17 cellular contexts compared by ENCODE assay signal in the genomic region with DNA sequence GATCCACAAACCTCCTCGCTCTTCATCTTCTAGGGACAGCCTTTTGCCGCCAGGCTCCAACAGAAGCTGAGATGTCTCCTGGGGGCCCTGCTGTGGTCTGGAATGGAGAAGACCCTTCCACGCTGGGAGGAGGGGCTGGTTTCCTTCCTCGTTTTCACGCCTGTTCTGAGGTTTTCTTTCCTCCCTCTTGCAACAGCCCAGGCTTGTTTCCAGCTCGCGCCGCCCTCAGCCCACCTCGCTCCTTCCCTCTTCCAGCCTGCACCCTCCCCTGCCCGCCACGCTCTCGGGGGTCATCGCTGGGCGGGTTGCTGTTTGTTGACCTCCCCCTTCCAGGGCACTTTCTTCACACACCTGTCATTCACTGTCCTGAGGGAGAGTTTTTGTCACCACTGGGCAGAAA. TPM values are rescaled to one million over a fixed set of nuclear protein-coding genes. Genes with fewer than 3 reads are reported as not detected.
DNase-seq lines count a peak whose midpoint lies in the region; ATAC-seq and TF ChIP-seq lines count a peak whose summit lies in the region.
"Had no signal": no experiment of that assay in that cellular context is flagged by ENCODE, and none has a peak within 500 bp of the region (broad histone marks: within the 10 kb centered on the region; RNA-seq: fewer than 3 reads in every experiment).

No MANE protein-coding gene starts in this region.

- no peaks in the 10 kb centered on the region for H3K9me3 Mint-ChIP-seq in endothelial cell (ENCODE audit: unreplicated experiment)

- no peak overlapping the region for H3K4me2 ChIP-seq in trophoblast cell (ENCODE audit: low read length)

- no peak overlapping the region for H3K23ac ChIP-seq in trophoblast cell (ENCODE audit: low read length)

- no peak overlapping the region for H2BK5ac ChIP-seq in trophoblast cell (ENCODE audit: low read depth, low read length, poor library complexity)

- TF ChIP-seq CTCF in endothelial cell (IDR thresholded peaks at IDR 0.05; ENCODE audit: unreplicated experiment) (no peak), neutrophil (IDR thresholded peaks at IDR 0.05) (no peak)

- no peaks in the 10 kb centered on the region for H3K79me2 ChIP-seq in trophoblast cell (ENCODE audit: control insufficient read depth, insufficient read depth, low read length, poor library complexity)

- no peak overlapping the region for H3K4ac ChIP-seq in trophoblast cell (ENCODE audit: low read depth, low read length)

- no peak overlapping the region for H3K14ac ChIP-seq in trophoblast cell (ENCODE audit: low read length)

- H3K4me1 ChIP-seq in neutrophil (ENCODE audit: control insufficient read depth in 1 of 2, insufficient read depth in 1 of 2, low read depth in 1 of 2, low read length in 1 of 2) (peaks cover 21 to 28% of the 10 kb centered on the region in 2 experiments), trophoblast cell (ENCODE audit: control insufficient read depth in 1 of 2, insufficient read depth in 2 of 2, low read length in 2 of 2) (peaks cover 2 to 13% of the 10 kb centered on the region in 2 experiments)
- H3K4me1 ChIP-seq: SJSA1 had no signal

- H3K27ac ChIP-seq in neutrophil: no peak overlapping the region
- H3K27ac ChIP-seq in trophoblast cell (ENCODE audit: low read depth, low read length): no peak overlapping the region
- H3K27ac ChIP-seq: SJSA1 had no signal

- H3K4me1 Mint-ChIP-seq in endothelial cell (ENCODE audit: unreplicated experiment): peaks cover 55% of the 10 kb centered on the region

- no peak overlapping the region for H3K18ac ChIP-seq in trophoblast cell (ENCODE audit: low read length)

- H3K36me3 ChIP-seq in neutrophil (no peaks in the 10 kb centered on the region), trophoblast cell (ENCODE audit: control insufficient read depth in 1 of 2, insufficient read depth in 2 of 2, low read length in 2 of 2) (no peaks in the 10 kb centered on the region)
- H3K36me3 ChIP-seq: SJSA1 had no signal

- H2BK120ac ChIP-seq in trophoblast cell (ENCODE audit: insufficient read depth, low read length, poor library complexity): no peak overlapping the region

- no peaks in the 10 kb centered on the region for H3K79me1 ChIP-seq in trophoblast cell (ENCODE audit: low read length)

- H3K27ac Mint-ChIP-seq in endothelial cell (ENCODE audit: unreplicated experiment): peak overlapping the region; percentile 93

- ATAC-seq in GM19452 (IDR thresholded peaks at IDR 0.05; ENCODE audit: unreplicated experiment) (no peak), HG02884 (IDR thresholded peaks at IDR 0.05; ENCODE audit: unreplicated experiment) (no peak)
- ATAC-seq: GM12878, K562 had no signal

- H2BK12ac ChIP-seq in trophoblast cell (ENCODE audit: low read length): no peak overlapping the region

- WGBS in trophoblast cell (ENCODE audit: extremely low coverage, insufficient coverage, insufficient read length): no CpG with 5 or more reads among the region's 14 CpGs

- H3K27me3 Mint-ChIP-seq in endothelial cell (ENCODE audit: unreplicated experiment): peaks cover 5% of the 10 kb centered on the region

- H3K4me3 ChIP-seq in neutrophil (ENCODE audit: low read depth in 1 of 2, low read length in 1 of 2) (peak overlapping the region; percentile 23 to 40), trophoblast cell (ENCODE audit: low read depth, low read length) (no peak overlapping the region)
- H3K4me3 ChIP-seq: GM12878, K562, SJSA1 had no signal

- H4K8ac ChIP-seq in trophoblast cell (ENCODE audit: low read depth, low read length): no peak overlapping the region

- no peak overlapping the region for H4K91ac ChIP-seq in trophoblast cell (ENCODE audit: low read depth, low read length)

- H3K27me3 ChIP-seq in neutrophil (peaks cover 50% of the 10 kb centered on the region), trophoblast cell (ENCODE audit: insufficient read depth, low read length) (no peaks in the 10 kb centered on the region)
- H3K27me3 ChIP-seq: SJSA1 had no signal

- DNase-seq in CD1c-positive myeloid dendritic cell (ENCODE audit: extremely low spot score) (peak; percentile 22), Kasumi-1 (lab: John Stamatoyannopoulos, UW) (peak; percentile 39 to 53), endothelial cell (ENCODE audit: low spot score) (no peak), trophoblast cell (no peak)
- DNase-seq: C1 segment of cervical spinal cord, DMS79, NCI-H1105, NCI-H1694 treated with DMSO at 0.1 percent for 48 hours, NCI-H446, NCI-H774, RPMI8226 had no signal

- H3K9ac ChIP-seq in trophoblast cell (ENCODE audit: low read length): no peak overlapping the region

- no peak overlapping the region for H2AK5ac ChIP-seq in trophoblast cell (ENCODE audit: low read length)

- H3K4me3 Mint-ChIP-seq in endothelial cell (ENCODE audit: unreplicated experiment): no peak overlapping the region

- no peak overlapping the region for H2AFZ ChIP-seq in trophoblast cell (ENCODE audit: insufficient read depth, low read length, poor library complexity)

- no peak overlapping the region for H4K12ac ChIP-seq in trophoblast cell (ENCODE audit: low read depth, low read length)

- H3K36me3 Mint-ChIP-seq in endothelial cell (ENCODE audit: low read depth, unreplicated experiment): peaks cover 7% of the 10 kb centered on the region

- H3K9me3 ChIP-seq in neutrophil (no peaks in the 10 kb centered on the region), trophoblast cell (ENCODE audit: insufficient read depth, low read depth, low read length) (peaks cover 2% of the 10 kb centered on the region)
- H3K9me3 ChIP-seq: SJSA1 had no signal

RNA-seq across cellular contexts. Expression of a gene that starts 55.4 kb away (rescaled TPM):
- 180 TPM for total RNA-seq in endothelial cell (ENCODE audit: unreplicated experiment)
- 181 and 185 TPM in 2 replicates for polyA plus RNA-seq in trophoblast cell (2013)

Comparison
In these comparisons a context has a peak if more than half of its experiments do, and no peak if none do; other contexts are left out.
1. DNase-seq: peak in CD1c-positive myeloid dendritic cell (single experiment) and Kasumi-1 (2 of 2); none in endothelial cell (single experiment) and trophoblast cell (0 of 2).